Comparison of ENCODE assay signal across 8 cellular contexts in genomic region chr1:205210876-205211838, GRCh38. TPM values are rescaled to one million over a fixed set of nuclear protein-coding genes. Genes with fewer than 3 reads are reported as not detected.
DNase-seq lines count a peak whose midpoint lies in the region; ATAC-seq, FAIRE-seq and TF ChIP-seq lines count a peak whose summit lies in the region.

Gene DSTYK (minus strand): TSS chr1:205211702. CDS start chr1:205211535, 167 bp downstream.

- peak within 1 kb of the TSS; percentile 86 for H3K4me3 ChIP-seq in A549
- peak within 1 kb of the TSS; percentile 95 for H3K4me3 ChIP-seq in iPS-18a (ENCODE audit: low read length)
- H3K4me3 ChIP-seq in skeletal muscle satellite cell (ENCODE audit: low read length): peak within 1 kb of the TSS; percentile 88

- H3K36me3 ChIP-seq in iPS-18a (ENCODE audit: control insufficient read depth, low read depth, low read length) (no peaks in the 10 kb centered on the region), skeletal muscle satellite cell (ENCODE audit: insufficient read depth, low read length) (no peaks in the 10 kb centered on the region)

- no peaks in the 10 kb centered on the region for H3K9me3 ChIP-seq in A549
- no peaks in the 10 kb centered on the region for H3K9me3 ChIP-seq in iPS-18a (ENCODE audit: control insufficient read depth, low read depth, low read length)
- H3K9me3 ChIP-seq in skeletal muscle satellite cell (replicated peaks; ENCODE audit: low read length): no peaks in the 10 kb centered on the region

- TF ChIP-seq CTCF in A549 (IDR thresholded peaks at IDR 0.05): peak; percentile 6; the same call in 1 of the 3 replicates
- TF ChIP-seq CTCF in VCaP (conservative IDR thresholded peaks at IDR 0.05): no peak

- FAIRE-seq in A549 (lab: Jason Lieb, UNC): no peak

- peak; percentile 84 for TF ChIP-seq POLR2A in A549 (IDR thresholded peaks at IDR 0.05; ENCODE audit: low read length)

- H3K4me1 ChIP-seq in A549 (peaks cover 7% of the 10 kb centered on the region; the same call in 1 of the 3 replicates), iPS-18a (ENCODE audit: control insufficient read depth, low read depth, low read length) (peaks cover 6% of the 10 kb centered on the region), skeletal muscle satellite cell (ENCODE audit: control insufficient read depth, insufficient read depth, low read length) (peaks cover 6% of the 10 kb centered on the region)

- CTCF ChIA-PET in A549 (lab: Yijun Ruan, JAX): interaction anchor here (0.9 to 1.4 kb wide), 4 partner anchors 13 to 89 kb away, joined by 3 to 4 read pairs (median 3); partner anchors contain the start of gene RBBP5

- ATAC-seq in A549 (peak; percentile 96 to 97), GM18861 (IDR thresholded peaks at IDR 0.05; ENCODE audit: unreplicated experiment) (peak; percentile 68), HG03097 (IDR thresholded peaks at IDR 0.05; ENCODE audit: low FRiP score, unreplicated experiment) (peak; percentile 87)

- in situ Hi-C loops in T47D (cut with HindIII; ENCODE audit: low pct_unique_long_range_greater_than_20kb, low sequenced_read_pairs): no loop called here

- DNase-seq in A549 (ENCODE audit: low read depth in 1 of 2, low spot score in 1 of 2): peak; percentile 96 to 97
- DNase-seq in NCI-H2171 treated with DMSO at 0.1 percent for 48 hours (lab: John Stamatoyannopoulos, UW): peak; percentile 96
- DNase-seq in T47D (ENCODE audit: low read depth in 1 of 2, low spot score in 1 of 2): peak; percentile 95 to 98

- WGBS in A549 (ENCODE audit: missing lambda C conversion rate): 0% methylated on average over 35 of the region's 93 CpGs

- H3K27me3 ChIP-seq in iPS-18a (ENCODE audit: control insufficient read depth, insufficient read depth, low read length) (no peaks in the 10 kb centered on the region), skeletal muscle satellite cell (ENCODE audit: control insufficient read depth, insufficient read depth, low read length) (no peaks in the 10 kb centered on the region)

- H3K27ac ChIP-seq in A549 (peak within 1 kb of the TSS; percentile 78 to 96), VCaP (peak within 1 kb of the TSS; percentile 90), iPS-18a (ENCODE audit: low read length) (peak within 1 kb of the TSS; percentile 42)

- POLR2A ChIA-PET in A549 (lab: Yijun Ruan, JAX): interaction anchor here (0.6 to 1.5 kb wide), 7 partner anchors 16 to 122 kb away, joined by 3 to 8 read pairs (median 3); partner anchors contain the start of genes RBBP5 and TMCC2

- peak within 1 kb of the TSS; percentile 78 for H3K9ac ChIP-seq in iPS-18a (ENCODE audit: low read length)
- H3K9ac ChIP-seq in skeletal muscle satellite cell (ENCODE audit: low read depth, low read length): peak within 1 kb of the TSS; percentile 92

- TF ChIP-seq RAD21 in A549 (conservative IDR thresholded peaks at IDR 0.05 in 1 of 2, IDR thresholded peaks at IDR 0.05 in 1 of 2): peak in 1 of 2 experiments; percentile 39; a peak in 3 of 5 replicates

- TF ChIP-seq EP300 in A549 (IDR thresholded peaks at IDR 0.05): no peak

- peak within 1 kb of the TSS; percentile 98 for H3K4me2 ChIP-seq in A549
- peak within 1 kb of the TSS; percentile 98 for H3K4me2 ChIP-seq in skeletal muscle satellite cell (ENCODE audit: low read length)

TF ChIP-seq in A549, 52 proteins besides CTCF, POLR2A, EP300 and RAD21 (continues in another document):
- TF ChIP-seq PBX3 (IDR thresholded peaks at IDR 0.05) (peak; percentile 75; the same call in 1 of the 2 replicates), CEBPB (IDR thresholded peaks at IDR 0.05) (0 out of 4 replicates have a peak, but pooled peaks of 1 of the 2 experiments have one; percentile 29), ZC3H11A (IDR thresholded peaks at IDR 0.05) (peak; percentile 31; the same call in 1 of the 2 replicates), KDM5A (IDR thresholded peaks at IDR 0.05) (peak; percentile 54; the same call in 1 of the 2 replicates), SMC3 (IDR thresholded peaks at IDR 0.05) (peak; percentile 43), NR3C1 (IDR thresholded peaks at IDR 0.05) (no peak), FOSL2 (IDR thresholded peaks at IDR 0.05) (no peak), FOSL2 (CRISPR knock-in tag; IDR thresholded peaks at IDR 0.05) (no peak; the same call in 1 of the 2 replicates), TFCP2L1 (CRISPR knock-in tag; IDR thresholded peaks at IDR 0.05) (peak; percentile 91), HOXB5 (CRISPR knock-in tag; IDR thresholded peaks at IDR 0.05) (peak; percentile 83), CBX2 (IDR thresholded peaks at IDR 0.05; ENCODE audit: borderline replicate concordance, low read depth) (peak; percentile 48; the same call in 1 of the 2 replicates), HMGXB4 (CRISPR knock-in tag; IDR thresholded peaks at IDR 0.05; ENCODE audit: borderline replicate concordance) (peak; percentile 61; the same call in 1 of the 2 replicates), MYC (IDR thresholded peaks at IDR 0.05; ENCODE audit: borderline replicate concordance, low read length) (0 out of 2 replicates have a peak, but pooled peaks have one; percentile 38), BCL3 (IDR thresholded peaks at IDR 0.05) (peak; percentile 68; the same call in 2 of the 3 replicates), MAX (IDR thresholded peaks at IDR 0.05) (peak; percentile 88), HDAC2 (IDR thresholded peaks at IDR 0.05) (peak; percentile 22; the same call in 1 of the 2 replicates), ESRRA (IDR thresholded peaks at IDR 0.05; ENCODE audit: borderline replicate concordance, low read length) (no peak), ATOH8 (CRISPR knock-in tag; IDR thresholded peaks at IDR 0.05; ENCODE audit: low read depth) (no peak), FOSB (CRISPR knock-in tag; IDR thresholded peaks at IDR 0.05) (no peak), JUN (IDR thresholded peaks at IDR 0.05) (peak; percentile 82 to 94; a peak in 4 of 5 replicates), BHLHE40 (IDR thresholded peaks at IDR 0.05; ENCODE audit: low read depth, low read length) (no peak), HOXB13 (CRISPR knock-in tag; IDR thresholded peaks at IDR 0.05; ENCODE audit: low read depth) (no peak), USF2 (IDR thresholded peaks at IDR 0.05) (no peak)

RNA-seq across cellular contexts. Expression of gene DSTYK, which starts in this region (rescaled TPM):
- polyA plus RNA-seq in A549 (2011; rRNA removed) (8.5 and 9.0 TPM in 2 replicates), A549 (2017; fragmentation: RNase III; extraction: RNeasy Plus Mini Kit Qiagen cat#74134 plus additional on column Dnase treatment) (8.5 to 8.7 TPM (median 8.6 TPM) in 3 replicates)
- 2.5 and 3.1 TPM in 2 replicates for polyA plus RNA-seq in A549 (2012; cell fraction: cytosol; rRNA removed)
- 1.6 and 2.0 TPM in 2 replicates for polyA plus RNA-seq in A549 (2012; cell fraction: nucleus; rRNA removed)
- 10.2 and 10.9 TPM in 2 replicates for polyA minus RNA-seq in A549 (2011; rRNA and poly(A)+ RNA removed)
- total RNA-seq in skeletal muscle satellite cell (2012; rRNA removed): 6.1 and 7.4 TPM in 2 replicates

Comparison
In these comparisons a context has a peak if more than half of its experiments do, and no peak if none do; other contexts are left out.
1. Peak in every context shown above with its lines: DNase-seq, ATAC-seq, H3K4me3 ChIP-seq and H3K27ac ChIP-seq.